8 cellular contexts compared by ENCODE assay signal in the genomic region with DNA sequence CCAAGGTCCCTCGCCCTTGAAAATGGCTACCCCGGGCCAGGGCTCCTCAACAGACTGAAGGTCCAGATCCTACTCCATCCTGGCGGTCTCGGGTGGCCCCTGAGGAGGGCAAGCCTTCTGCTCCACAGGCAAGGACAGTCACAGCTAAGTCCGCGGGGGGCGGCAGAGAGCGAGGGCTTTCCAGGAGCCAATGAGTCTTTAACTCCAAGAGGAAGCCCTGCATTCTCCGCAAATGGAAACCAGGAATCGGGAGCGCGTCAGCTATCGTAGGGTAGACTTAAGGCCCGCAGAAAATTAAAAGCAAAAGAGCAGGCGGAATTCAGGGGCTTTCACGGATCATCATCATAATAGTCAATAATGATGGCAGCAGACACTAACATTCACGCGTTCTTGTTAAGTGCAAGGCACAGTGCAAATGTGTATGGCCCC.
DNase-seq lines count a peak whose midpoint lies in the region; ATAC-seq and TF ChIP-seq lines count a peak whose summit lies in the region.

No MANE protein-coding gene starts in this region.

- peak; percentile 82 for TF ChIP-seq CTCF in AG04449 (IDR thresholded peaks at IDR 0.05; ENCODE audit: insufficient read depth, low read length, missing control alignments)

- ATAC-seq in GM18909 (IDR thresholded peaks at IDR 0.05; ENCODE audit: poor library complexity, unreplicated experiment) (peak; percentile 76), HG03196 (IDR thresholded peaks at IDR 0.05; ENCODE audit: unreplicated experiment) (peak; percentile 82)

- H3K27ac ChIP-seq in cingulate gyrus (ENCODE audit: low read depth, low read length) = peak overlapping the region; percentile 87

- peak; percentile 76 for DNase-seq in AG04449 (ENCODE audit: low read depth, low spot score)
- DNase-seq in NCI-H345 treated with DMSO at 0.1 percent for 48 hours (lab: John Stamatoyannopoulos, UW; ENCODE audit: unreplicated experiment) = peak; percentile 62
- peak; percentile 56 to 64 for DNase-seq in activated CD4-positive, alpha-beta T cell treated with anti-CD3 and anti-CD28 coated beads for 24 hours (ENCODE audit: low read depth in 2 of 2)
- peak; percentile 89 for DNase-seq in kidney glomerular epithelial cell (lab: John Stamatoyannopoulos, UW)
- DNase-seq in stimulated activated CD4-positive, alpha-beta T cell treated with anti-CD3 and anti-CD28 coated beads, Interleukin-15, amount 100 ng/mL, for 24 hours = peak; percentile 82

- H3K4me3 ChIP-seq in AG04449 (ENCODE audit: low read depth, low read length) = peak overlapping the region; percentile 89

- POLR2A ChIA-PET in AG04449 (lab: Yijun Ruan, JAX) = interaction anchor here (1.0 to 1.8 kb wide), 8 partner anchors 20 to 144 kb away, joined by 3 to 6 read pairs (median 4); partner anchors contain the start of gene TNFAIP8

- CTCF ChIA-PET in AG04449 (lab: Yijun Ruan, JAX) = interaction anchor here (0.6 to 1.9 kb wide), 14 partner anchors 11 to 238 kb away, joined by 3 to 8 read pairs (median 4); no protein-coding TSS in a partner anchor

Comparison
In these comparisons a context has a peak if more than half of its experiments do, and no peak if none do; other contexts are left out.
1. Peak in every context shown above with its lines: DNase-seq, ATAC-seq, H3K4me3 ChIP-seq and H3K27ac ChIP-seq.